14 cellular contexts compared by ENCODE assay signal in the genomic region with DNA sequence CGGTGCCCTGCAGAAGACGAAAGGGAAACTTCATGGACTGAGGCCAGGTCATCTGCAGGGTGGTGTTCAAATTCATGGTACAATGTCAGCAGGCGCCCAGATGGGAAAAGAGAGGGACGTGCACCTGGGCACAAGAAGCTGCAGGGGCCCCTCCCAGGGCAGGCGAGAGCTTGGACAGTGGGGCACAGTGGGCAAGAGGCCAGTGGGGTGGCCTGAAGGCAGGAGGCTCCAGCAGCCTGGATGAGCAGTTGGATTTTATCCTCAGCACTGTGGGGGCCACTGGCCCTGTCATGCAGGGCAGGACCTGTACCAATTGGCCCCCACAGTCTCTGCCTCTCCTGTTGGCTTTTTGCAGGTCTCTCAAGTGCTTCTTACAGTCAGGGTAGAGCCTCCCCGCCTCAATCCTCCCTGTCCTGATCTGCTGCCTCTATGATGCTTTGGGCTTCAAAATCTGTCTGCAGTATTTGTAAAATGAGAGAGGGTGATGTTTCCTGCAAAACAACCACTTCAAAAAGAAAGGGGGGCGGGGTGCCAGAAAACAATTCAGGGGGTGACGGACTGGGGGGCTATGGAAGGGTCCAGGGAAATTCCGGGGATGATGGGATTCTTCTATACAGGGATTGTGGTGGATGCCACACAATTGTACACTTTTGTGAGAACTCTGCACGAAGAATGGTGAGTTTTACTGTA. TPM values are rescaled to one million over a fixed set of nuclear protein-coding genes. Genes with fewer than 3 reads are reported as not detected.
DNase-seq lines count a peak whose midpoint lies in the region; ATAC-seq lines count a peak whose summit lies in the region.
"Had no signal": no experiment of that assay in that cellular context is flagged by ENCODE, and none has a peak within 500 bp of the region (broad histone marks: within the 10 kb centered on the region; RNA-seq: fewer than 3 reads in every experiment).

No MANE protein-coding gene starts in this region.

- H3K9me3 Mint-ChIP-seq in T-helper 2 cell treated with Interferon-gamma antibody and Interleukin-4, amounts not matched to agents 5 μg/mL and 100 μg/mL, for 36 hours = no peaks in the 10 kb centered on the region
- no peaks in the 10 kb centered on the region for H3K9me3 Mint-ChIP-seq in immature natural killer cell
- H3K9me3 Mint-ChIP-seq in stimulated activated naive CD8-positive, alpha-beta T cell treated with anti-CD3 and anti-CD28 coated beads, Interleukin-15, amount 100 ng/mL, for 72 hours = no peaks in the 10 kb centered on the region

- peaks cover 28% of the 10 kb centered on the region for H3K36me3 Mint-ChIP-seq in T-helper 2 cell treated with Interferon-gamma antibody and Interleukin-4, amounts not matched to agents 5 μg/mL and 100 μg/mL, for 36 hours (ENCODE audit: low read depth)
- H3K36me3 Mint-ChIP-seq in immature natural killer cell = no peaks in the 10 kb centered on the region

- H3K27ac Mint-ChIP-seq in T-helper 2 cell treated with Interferon-gamma antibody and Interleukin-4, amounts not matched to agents 5 μg/mL and 100 μg/mL, for 36 hours = peak overlapping the region; percentile 77
- H3K27ac Mint-ChIP-seq in immature natural killer cell = peak overlapping the region; percentile 95 to 99 (median 98)
- H3K27ac Mint-ChIP-seq in stimulated activated naive CD8-positive, alpha-beta T cell treated with anti-CD3 and anti-CD28 coated beads, Interleukin-15, amount 100 ng/mL, for 72 hours = peak overlapping the region in 1 of 2 donors; percentile 1

- intact Hi-C loops in Right ventricle myocardium inferior (cut with DNase I) = no loop called here
- intact Hi-C loops in left ventricle myocardium superior (cut with micrococcal nuclease) = no loop called here

- H3K4me3 Mint-ChIP-seq in T-helper 2 cell treated with Interferon-gamma antibody and Interleukin-4, amounts not matched to agents 5 μg/mL and 100 μg/mL, for 36 hours = peak overlapping the region; percentile 71
- H3K4me3 Mint-ChIP-seq in immature natural killer cell = peak overlapping the region; percentile 71 to 95 (median 93)
- H3K4me3 Mint-ChIP-seq in stimulated activated naive CD8-positive, alpha-beta T cell treated with anti-CD3 and anti-CD28 coated beads, Interleukin-15, amount 100 ng/mL, for 72 hours = peak overlapping the region; percentile 64 to 90

- DNase-seq in Right ventricle myocardium inferior (ENCODE audit: missing footprints) (peak; percentile 37), left ventricle myocardium superior (no peak), immature natural killer cell (no peak), kidney glomerular epithelial cell (lab: John Stamatoyannopoulos, UW) (no peak), NCI-H1105 (lab: John Stamatoyannopoulos, UW) (no peak)
- DNase-seq in T-helper 2 cell treated with Interferon-gamma antibody and Interleukin-4, amounts not matched to agents 5 μg/mL and 100 μg/mL, for 36 hours (ENCODE audit: low spot score) = no peak
- no peak for DNase-seq in stimulated activated naive CD8-positive, alpha-beta T cell treated with anti-CD3 and anti-CD28 coated beads, Interleukin-15, amount 100 ng/mL, for 72 hours
- no peak for DNase-seq in stimulated activated CD4-positive, alpha-beta T cell treated with anti-CD3 and anti-CD28 coated beads, Interleukin-2, amount 100 ng/mL, for 48 hours
- DNase-seq: activated CD8-positive, alpha-beta memory T cell treated with anti-CD3 and anti-CD28 coated beads, Interleukin-2, amount 50 U/mL, for 48 hours; brain microvascular endothelial cell; foreskin keratinocyte; mesenchymal stem cell; MG63; Right ventricle myocardium superior had no signal

- H3K4me1 Mint-ChIP-seq in T-helper 2 cell treated with Interferon-gamma antibody and Interleukin-4, amounts not matched to agents 5 μg/mL and 100 μg/mL, for 36 hours (ENCODE audit: low read depth) = peaks cover 44% of the 10 kb centered on the region
- peaks cover 87 to 88% of the 10 kb centered on the region in 2 donors for H3K4me1 Mint-ChIP-seq in immature natural killer cell
- peaks cover 92% of the 10 kb centered on the region for H3K4me1 Mint-ChIP-seq in stimulated activated naive CD8-positive, alpha-beta T cell treated with anti-CD3 and anti-CD28 coated beads, Interleukin-15, amount 100 ng/mL, for 72 hours

- peaks cover 19% of the 10 kb centered on the region for H3K27me3 Mint-ChIP-seq in T-helper 2 cell treated with Interferon-gamma antibody and Interleukin-4, amounts not matched to agents 5 μg/mL and 100 μg/mL, for 36 hours (ENCODE audit: low read depth)
- H3K27me3 Mint-ChIP-seq in immature natural killer cell (ENCODE audit: low read depth in 3 of 3) = peaks cover 7 to 22% (median 10%) of the 10 kb centered on the region in 3 donors
- H3K27me3 Mint-ChIP-seq in stimulated activated naive CD8-positive, alpha-beta T cell treated with anti-CD3 and anti-CD28 coated beads, Interleukin-15, amount 100 ng/mL, for 72 hours = no peaks in the 10 kb centered on the region

- ATAC-seq in Right ventricle myocardium inferior (no peak), left ventricle myocardium superior (no peak)
- no peak for ATAC-seq in stimulated activated naive CD8-positive, alpha-beta T cell treated with anti-CD3 and anti-CD28 coated beads, Interleukin-15, amount 100 ng/mL, for 72 hours
- ATAC-seq: foreskin keratinocyte had no signal

RNA-seq across cellular contexts. Expression of a gene that starts 1.7 kb away (rescaled TPM):
- total RNA-seq in Right ventricle myocardium inferior (23.2 TPM), left ventricle myocardium superior (25.4 TPM)
- 100 to 1,000 TPM; 110 to 180 (median 164) TPM for polyA plus RNA-seq in immature natural killer cell
